ENCODE assay signal across 8 cellular contexts in genomic region chr19:1269478-1270167, GRCh38. TPM values are rescaled to one million over a fixed set of nuclear protein-coding genes. Genes with fewer than 3 reads are reported as not detected.
DNase-seq lines count a peak whose midpoint lies in the region; ATAC-seq, FAIRE-seq and TF ChIP-seq lines count a peak whose summit lies in the region.

No MANE protein-coding gene starts in this region.

- peak; percentile 12 for ATAC-seq in GM21367 (IDR thresholded peaks at IDR 0.05; ENCODE audit: unreplicated experiment)
- ATAC-seq in PC-3, result peak; percentile 3
- peak; percentile 22 to 42 for ATAC-seq in naive B cell (ENCODE audit: low read depth in 2 of 2)
- peak; percentile 51 for ATAC-seq in stimulated activated naive CD8-positive, alpha-beta T cell treated with anti-CD3 and anti-CD28 coated beads, Interleukin-15, amount 100 ng/mL, for 72 hours

- peak; percentile 9 for FAIRE-seq in HTR-8/SVneo (lab: Jason Lieb, UNC)

- peak overlapping the region; percentile 71 for H3K4me3 ChIP-seq in PC-3 (ENCODE audit: low read length)
- H3K4me3 ChIP-seq in fibroblast of lung (replicated peaks in 1 of 4; ENCODE audit: control extremely low read depth in 1 of 4, insufficient read depth in 1 of 4, low read depth in 3 of 4, low read length in 4 of 4), result peak overlapping the region; percentile 69 to 89 (median 81)

- H3K4me1 ChIP-seq in PC-3 (ENCODE audit: insufficient read depth, low read length) (peaks cover 75% of the 10 kb centered on the region), fibroblast of lung (ENCODE audit: control insufficient read depth, extremely low read depth, insufficient read depth, low read length) (peaks cover 49% of the 10 kb centered on the region)

- H3K9me3 Mint-ChIP-seq in activated T-helper 1 cell treated with anti-CD3 and anti-CD28 coated beads, Interleukin-12 subunit alpha, Interleukin-12 subunit beta, Interleukin-2, Interleukin-4 antibody, amounts not matched to agents 30 ng/mL and 10 ng/mL and 1 ng/mL, durations not matched to agents 14 hours and 24 hours and 36 hours, result no peaks in the 10 kb centered on the region
- no peaks in the 10 kb centered on the region for H3K9me3 Mint-ChIP-seq in naive B cell
- no peaks in the 10 kb centered on the region for H3K9me3 Mint-ChIP-seq in stimulated activated naive CD8-positive, alpha-beta T cell treated with anti-CD3 and anti-CD28 coated beads, Interleukin-15, amount 100 ng/mL, for 72 hours

- H3K79me2 ChIP-seq in PC-3 (ENCODE audit: low read length) (peaks cover 51% of the 10 kb centered on the region), fibroblast of lung (ENCODE audit: control insufficient read depth, insufficient read depth, low read length) (peaks cover 53% of the 10 kb centered on the region)

- no peaks in the 10 kb centered on the region for H3K9me2 ChIP-seq in PC-3 (replicated peaks; ENCODE audit: low read length)

- H3K9me3 ChIP-seq in PC-3 (ENCODE audit: low read length) (no peaks in the 10 kb centered on the region), fibroblast of lung (ENCODE audit: control insufficient read depth, insufficient read depth, low read depth, low read length) (no peaks in the 10 kb centered on the region)

- TSS peak; percentile 70 for BruUV-seq in PC-3 (replicated peaks; lab: Mats Ljungman, UMichigan)

- POLR2A ChIA-PET in PC-3 (lab: Charles Lee; ENCODE audit: unreplicated experiment), result interaction anchor here (0.6 to 1.2 kb wide), 10 partner anchors 11 to 496 kb away, joined by 3 to 29 read pairs (median 10); partner anchors contain the start of gene SBNO2

- in situ Hi-C loops in Caki2 (cut with HindIII; ENCODE audit: low pct_unique_long_range_greater_than_20kb, low sequenced_read_pairs), result no loop called here

- TF ChIP-seq CTCF in PC-3 (conservative IDR thresholded peaks at IDR 0.05; ENCODE audit: low read depth, low read length) (no peak), fibroblast of lung (conservative IDR thresholded peaks at IDR 0.05 in 1 of 2, IDR thresholded peaks at IDR 0.05 in 1 of 2; ENCODE audit: low read depth in 1 of 2, low read length in 2 of 2) (peak in 1 of 2 donors; percentile 10)

- H3K27me3 Mint-ChIP-seq in activated T-helper 1 cell treated with anti-CD3 and anti-CD28 coated beads, Interleukin-12 subunit alpha, Interleukin-12 subunit beta, Interleukin-2, Interleukin-4 antibody, amounts not matched to agents 30 ng/mL and 10 ng/mL and 1 ng/mL, durations not matched to agents 14 hours and 24 hours and 36 hours (ENCODE audit: insufficient read depth), result no peaks in the 10 kb centered on the region
- no peaks in the 10 kb centered on the region for H3K27me3 Mint-ChIP-seq in naive B cell
- H3K27me3 Mint-ChIP-seq in stimulated activated naive CD8-positive, alpha-beta T cell treated with anti-CD3 and anti-CD28 coated beads, Interleukin-15, amount 100 ng/mL, for 72 hours, result no peaks in the 10 kb centered on the region

- H3K9ac ChIP-seq in PC-3 (ENCODE audit: low read length) (peak overlapping the region; percentile 85), fibroblast of lung (ENCODE audit: insufficient read depth, low read length) (peak overlapping the region; percentile 92)

- H2AFZ ChIP-seq in PC-3 (ENCODE audit: low read length), result peak overlapping the region; percentile 26; the same call in 1 of the 2 replicates
- H2AFZ ChIP-seq in fibroblast of lung (ENCODE audit: low read length), result no peak overlapping the region

- CTCF ChIA-PET in PC-3 (lab: Charles Lee), result interaction anchor here (1.0 to 1.2 kb wide), 2 partner anchors 17 to 25 kb away, joined by 4 to 16 read pairs; no protein-coding TSS in a partner anchor

- peaks cover 6% of the 10 kb centered on the region; the same call in 1 of the 2 replicates for H3K36me3 ChIP-seq in PC-3 (ENCODE audit: low read depth, low read length)
- peaks cover 30% of the 10 kb centered on the region for H3K36me3 ChIP-seq in fibroblast of lung (ENCODE audit: control insufficient read depth, insufficient read depth, low read length)

- H4K20me1 ChIP-seq in PC-3 (ENCODE audit: low read length) (no peaks in the 10 kb centered on the region), fibroblast of lung (ENCODE audit: control insufficient read depth, extremely low read depth, insufficient read depth, low read length) (no peaks in the 10 kb centered on the region)

- intact Hi-C loops in PC-3 (cut with micrococcal nuclease), result loop anchor here (1.0 to 10.0 kb wide), 2 partner anchors 17 to 85 kb away; a partner anchor contains a TSS
- intact Hi-C loops in activated T-helper 1 cell treated with anti-CD3 and anti-CD28 coated beads, Interleukin-12 subunit alpha, Interleukin-12 subunit beta, Interleukin-2, Interleukin-4 antibody, amounts not matched to agents 30 ng/mL and 10 ng/mL and 1 ng/mL, durations not matched to agents 14 hours and 24 hours and 36 hours (cut with micrococcal nuclease), result loop anchor here (1.0 kb wide), 3 partner anchors 8 to 221 kb away; partner anchors contain the start of gene PCSK4

- peak overlapping the region; percentile 91 for H3K27ac Mint-ChIP-seq in activated T-helper 1 cell treated with anti-CD3 and anti-CD28 coated beads, Interleukin-12 subunit alpha, Interleukin-12 subunit beta, Interleukin-2, Interleukin-4 antibody, amounts not matched to agents 30 ng/mL and 10 ng/mL and 1 ng/mL, durations not matched to agents 14 hours and 24 hours and 36 hours
- H3K27ac Mint-ChIP-seq in naive B cell, result peak overlapping the region in 5 of 6 donors; percentile 93 to 97 (median 94)
- H3K27ac Mint-ChIP-seq in stimulated activated naive CD8-positive, alpha-beta T cell treated with anti-CD3 and anti-CD28 coated beads, Interleukin-15, amount 100 ng/mL, for 72 hours, result peak overlapping the region; percentile 88 to 99

- H3K4me3 Mint-ChIP-seq in activated T-helper 1 cell treated with anti-CD3 and anti-CD28 coated beads, Interleukin-12 subunit alpha, Interleukin-12 subunit beta, Interleukin-2, Interleukin-4 antibody, amounts not matched to agents 30 ng/mL and 10 ng/mL and 1 ng/mL, durations not matched to agents 14 hours and 24 hours and 36 hours, result peak overlapping the region; percentile 91
- H3K4me3 Mint-ChIP-seq in naive B cell, result peak overlapping the region; percentile 87 to 96 (median 90)
- H3K4me3 Mint-ChIP-seq in stimulated activated naive CD8-positive, alpha-beta T cell treated with anti-CD3 and anti-CD28 coated beads, Interleukin-15, amount 100 ng/mL, for 72 hours, result peak overlapping the region; percentile 95 to 99

- H3F3A ChIP-seq in PC-3 (ENCODE audit: low read length, unreplicated experiment), result no peaks in the 10 kb centered on the region

- peaks cover 43% of the 10 kb centered on the region for H3K4me1 Mint-ChIP-seq in activated T-helper 1 cell treated with anti-CD3 and anti-CD28 coated beads, Interleukin-12 subunit alpha, Interleukin-12 subunit beta, Interleukin-2, Interleukin-4 antibody, amounts not matched to agents 30 ng/mL and 10 ng/mL and 1 ng/mL, durations not matched to agents 14 hours and 24 hours and 36 hours (ENCODE audit: low read depth)
- peaks cover 64 to 77% (median 76%) of the 10 kb centered on the region in 3 donors for H3K4me1 Mint-ChIP-seq in naive B cell
- peaks cover 88% of the 10 kb centered on the region for H3K4me1 Mint-ChIP-seq in stimulated activated naive CD8-positive, alpha-beta T cell treated with anti-CD3 and anti-CD28 coated beads, Interleukin-15, amount 100 ng/mL, for 72 hours

- H3K27ac ChIP-seq in PC-3 (ENCODE audit: low read length) (peak overlapping the region; percentile 94), fibroblast of lung (ENCODE audit: insufficient read depth, low read length) (peak overlapping the region; percentile 98)

- no peaks in the 10 kb centered on the region for H3K27me3 ChIP-seq in PC-3 (ENCODE audit: low read length)
- H3K27me3 ChIP-seq in fibroblast of lung (ENCODE audit: control insufficient read depth, insufficient read depth, low read length), result no peaks in the 10 kb centered on the region

- H3K36me3 Mint-ChIP-seq in activated T-helper 1 cell treated with anti-CD3 and anti-CD28 coated beads, Interleukin-12 subunit alpha, Interleukin-12 subunit beta, Interleukin-2, Interleukin-4 antibody, amounts not matched to agents 30 ng/mL and 10 ng/mL and 1 ng/mL, durations not matched to agents 14 hours and 24 hours and 36 hours (ENCODE audit: low read depth), result peaks cover 42% of the 10 kb centered on the region
- peaks cover 0 to 5% of the 10 kb centered on the region in 2 donors for H3K36me3 Mint-ChIP-seq in naive B cell

- H3K4me2 ChIP-seq in PC-3 (ENCODE audit: low read length) (peak overlapping the region; percentile 98), fibroblast of lung (ENCODE audit: extremely low read depth, insufficient read depth, low read length) (peak overlapping the region; percentile 99)

- peak; percentile 78 for DNase-seq in Caki2 (ENCODE audit: low read depth)
- peak; percentile 76 for DNase-seq in HTR-8/SVneo (ENCODE audit: insufficient read length, low spot score)
- DNase-seq in PC-3, result peak; percentile 78
- DNase-seq in activated T-helper 1 cell treated with anti-CD3 and anti-CD28 coated beads, Interleukin-12 subunit alpha, Interleukin-12 subunit beta, Interleukin-2, Interleukin-4 antibody, amounts not matched to agents 30 ng/mL and 10 ng/mL and 1 ng/mL, durations not matched to agents 14 hours and 24 hours and 36 hours (ENCODE audit: low spot score), result peak; percentile 84
- DNase-seq in fibroblast of lung (ENCODE audit: low read depth in 2 of 2), result peak; percentile 88 to 91
- DNase-seq in naive B cell, result peak; percentile 82
- DNase-seq in stimulated activated naive CD8-positive, alpha-beta T cell treated with anti-CD3 and anti-CD28 coated beads, Interleukin-15, amount 100 ng/mL, for 72 hours, result peak; percentile 85 to 86

RNA-seq across cellular contexts. Expression of gene CIRBP, which starts 0.5 kb away (rescaled TPM):
- total RNA-seq in Caki2 (2014; rRNA removed; shearing (Covaris generic); ENCODE audit: low replicate concordance), result 51.1 and 84.1 TPM in 2 replicates
- total RNA-seq in PC-3 (2014; rRNA removed), result 136 and 197 TPM in 2 replicates
- 245 and 256 TPM in 2 replicates for total RNA-seq in activated T-helper 1 cell treated with anti-CD3 and anti-CD28 coated beads, Interleukin-12 subunit alpha, Interleukin-12 subunit beta, Interleukin-2, Interleukin-4 antibody, amounts not matched to agents 30 ng/mL and 10 ng/mL and 1 ng/mL, durations not matched to agents 14 hours and 24 hours and 36 hours
- total RNA-seq in fibroblast of lung, result 104 and 110 TPM in 2 replicates
- 260 and 298 TPM in 2 replicates for polyA plus RNA-seq in fibroblast of lung
- polyA plus RNA-seq in fibroblast of lung (2012), result 315 and 327 TPM in 2 replicates
- polyA minus RNA-seq in fibroblast of lung (ENCODE audit: low replicate concordance), result 45.9 and 74.1 TPM in 2 replicates
- 100 to 1,000 TPM; 253 to 449 (median 334) TPM for polyA plus RNA-seq in naive B cell (ENCODE audit: low read depth in 6 of 6)

RNA-seq across cellular contexts. Expression of gene FAM174C, which starts 5.7 kb away (rescaled TPM):
- total RNA-seq in Caki2 (2014; rRNA removed; shearing (Covaris generic); ENCODE audit: low replicate concordance), result 24.8 and 29.5 TPM in 2 replicates
- total RNA-seq in PC-3 (2014; rRNA removed) (110 and 133 TPM in 2 replicates), fibroblast of lung (22.5 and 24.7 TPM in 2 replicates)
- 119 and 128 TPM in 2 replicates for total RNA-seq in activated T-helper 1 cell treated with anti-CD3 and anti-CD28 coated beads, Interleukin-12 subunit alpha, Interleukin-12 subunit beta, Interleukin-2, Interleukin-4 antibody, amounts not matched to agents 30 ng/mL and 10 ng/mL and 1 ng/mL, durations not matched to agents 14 hours and 24 hours and 36 hours
- polyA plus RNA-seq in fibroblast of lung (16.1 and 23.7 TPM in 2 replicates), naive B cell (ENCODE audit: low read depth in 6 of 6) (10 to 100 TPM; 48.9 to 80.0 (median 64.7) TPM)
- polyA plus RNA-seq in fibroblast of lung (2012), result 34.6 and 64.3 TPM in 2 replicates
- polyA minus RNA-seq in fibroblast of lung (ENCODE audit: low replicate concordance), result 12.0 and 14.1 TPM in 2 replicates

RNA-seq across cellular contexts. Expression of gene EFNA2, which starts 16.1 kb away (rescaled TPM):
- not detected in 2 replicates for total RNA-seq in Caki2 (2014; rRNA removed; shearing (Covaris generic); ENCODE audit: low replicate concordance)
- total RNA-seq in PC-3 (2014; rRNA removed) (not detected in 2 replicates), fibroblast of lung (0.17 TPM in 1 of 2 replicates, not detected in the other)
- not detected in 2 replicates for total RNA-seq in activated T-helper 1 cell treated with anti-CD3 and anti-CD28 coated beads, Interleukin-12 subunit alpha, Interleukin-12 subunit beta, Interleukin-2, Interleukin-4 antibody, amounts not matched to agents 30 ng/mL and 10 ng/mL and 1 ng/mL, durations not matched to agents 14 hours and 24 hours and 36 hours
- polyA plus RNA-seq in fibroblast of lung (not detected in 2 replicates), naive B cell (ENCODE audit: low read depth in 6 of 6) (not detected)
- not detected in 2 replicates for polyA plus RNA-seq in fibroblast of lung (2012)
- polyA minus RNA-seq in fibroblast of lung (ENCODE audit: low replicate concordance), result not detected in 2 replicates

RNA-seq across cellular contexts. Expression of gene MIDN, which starts 21.2 kb away (rescaled TPM):
- total RNA-seq in Caki2 (2014; rRNA removed; shearing (Covaris generic); ENCODE audit: low replicate concordance), result 5.8 and 7.6 TPM in 2 replicates
- total RNA-seq in PC-3 (2014; rRNA removed), result 17.3 and 41.8 TPM in 2 replicates
- 87.6 and 91.6 TPM in 2 replicates for total RNA-seq in activated T-helper 1 cell treated with anti-CD3 and anti-CD28 coated beads, Interleukin-12 subunit alpha, Interleukin-12 subunit beta, Interleukin-2, Interleukin-4 antibody, amounts not matched to agents 30 ng/mL and 10 ng/mL and 1 ng/mL, durations not matched to agents 14 hours and 24 hours and 36 hours
- 13.6 and 18.8 TPM in 2 replicates for total RNA-seq in fibroblast of lung
- 12.0 and 18.0 TPM in 2 replicates for polyA plus RNA-seq in fibroblast of lung
- 30.3 and 40.2 TPM in 2 replicates for polyA plus RNA-seq in fibroblast of lung (2012)
- 27.6 and 36.6 TPM in 2 replicates for polyA minus RNA-seq in fibroblast of lung (ENCODE audit: low replicate concordance)
- polyA plus RNA-seq in naive B cell (ENCODE audit: low read depth in 6 of 6), result 1 to 10 TPM in 5 of 6 donors, under 1 TPM in 1; 0.78 to 5.5 (median 2.7) TPM

RNA-seq across cellular contexts. Expression of gene ATP5F1D, which starts 28.1 kb away (rescaled TPM):
- total RNA-seq in Caki2 (2014; rRNA removed; shearing (Covaris generic); ENCODE audit: low replicate concordance), result 17.9 and 24.9 TPM in 2 replicates
- total RNA-seq in PC-3 (2014; rRNA removed), result 102 and 187 TPM in 2 replicates
- total RNA-seq in activated T-helper 1 cell treated with anti-CD3 and anti-CD28 coated beads, Interleukin-12 subunit alpha, Interleukin-12 subunit beta, Interleukin-2, Interleukin-4 antibody, amounts not matched to agents 30 ng/mL and 10 ng/mL and 1 ng/mL, durations not matched to agents 14 hours and 24 hours and 36 hours, result 234 and 239 TPM in 2 replicates
- 13.4 and 20.5 TPM in 2 replicates for total RNA-seq in fibroblast of lung
- polyA plus RNA-seq in fibroblast of lung, result 53.8 and 79.8 TPM in 2 replicates
- 174 and 278 TPM in 2 replicates for polyA plus RNA-seq in fibroblast of lung (2012)
- 23.2 and 31.0 TPM in 2 replicates for polyA minus RNA-seq in fibroblast of lung (ENCODE audit: low replicate concordance)
- polyA plus RNA-seq in naive B cell (ENCODE audit: low read depth in 6 of 6), result 100 to 1,000 TPM; 132 to 222 (median 199) TPM

Comparison
In these comparisons a context has a peak if more than half of its experiments do, and no peak if none do; other contexts are left out.
1. Peak in every context shown above with its lines: DNase-seq, ATAC-seq, H3K4me3 ChIP-seq and H3K27ac ChIP-seq.